In the genomic region with DNA sequence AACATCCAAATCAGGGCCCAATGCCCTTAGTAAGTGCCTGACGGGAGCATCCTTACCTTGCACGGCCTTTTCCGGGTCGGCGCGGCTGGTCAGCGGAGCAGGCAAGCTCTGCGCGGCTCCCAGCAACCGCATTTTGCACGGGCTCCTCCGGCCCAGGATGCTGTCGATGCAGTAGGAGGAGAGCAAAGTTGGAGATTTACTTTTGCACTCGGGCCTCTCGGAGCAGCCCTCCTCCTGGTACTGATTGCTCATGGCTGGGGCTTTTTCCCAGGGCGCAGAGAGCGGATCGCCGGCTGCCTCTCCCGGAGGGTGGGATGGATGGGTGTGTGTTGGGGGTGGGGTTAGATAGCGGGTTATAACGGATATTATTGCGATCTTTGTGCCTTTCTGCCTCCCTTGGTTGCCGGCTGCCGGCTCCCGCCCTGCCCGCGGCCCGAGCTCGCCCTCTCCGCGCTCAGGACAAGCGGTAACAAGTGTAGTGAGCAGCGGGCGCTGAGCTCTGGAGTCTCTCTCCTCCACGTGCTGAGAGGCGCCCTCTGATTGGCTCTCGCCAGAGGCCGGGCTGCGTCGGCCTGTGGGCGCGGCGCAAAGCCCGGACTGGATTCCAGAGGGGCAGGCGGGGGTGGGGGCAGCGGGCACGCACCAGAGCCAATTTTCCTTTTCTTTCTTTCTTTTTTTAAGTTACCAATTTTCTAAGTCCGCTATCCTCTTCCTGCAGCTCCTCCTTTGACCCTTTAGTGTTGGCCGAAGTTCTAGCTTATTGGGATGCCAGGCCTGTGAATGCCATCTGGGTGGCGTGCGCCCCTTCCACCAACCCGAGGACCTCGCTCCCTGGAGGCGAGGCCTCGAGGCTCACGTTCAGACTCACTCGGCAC, we compare ENCODE assay signal across 8 cellular contexts. TPM values are rescaled to one million over a fixed set of nuclear protein-coding genes. Genes with fewer than 3 reads are reported as not detected.
DNase-seq lines count a peak whose midpoint lies in the region; ATAC-seq and TF ChIP-seq lines count a peak whose summit lies in the region.

A gene (minus strand): TSS at position 480 of the 875 bp plus-strand sequence. CDS start 228 bp downstream, at position 252.

- peaks cover 44% of the 10 kb centered on the region for H3K4me1 ChIP-seq in HAP-1

- no peaks in the 10 kb centered on the region for H3K9me3 ChIP-seq in HAP-1

- H3K4me3 Mint-ChIP-seq in WTC11 = peak within 1 kb of the TSS; percentile 76

- no peaks in the 10 kb centered on the region for H3K36me3 ChIP-seq in HAP-1 (replicated peaks)

- H3K9me3 Mint-ChIP-seq in WTC11 = no peaks in the 10 kb centered on the region

- in situ Hi-C loops in HAP-1 (cut with MboI; ENCODE audit: low sequenced_read_pairs) = no loop called here

- no peak within 1 kb of the TSS for H3K27ac Mint-ChIP-seq in WTC11

- CTCF ChIA-PET in WTC11 (lab: Charles Lee) = no interaction called here

- peak; percentile 70 for ATAC-seq in HG02798 (IDR thresholded peaks at IDR 0.05; ENCODE audit: poor library complexity, unreplicated experiment)
- ATAC-seq in WTC11 = peak; percentile 66

- H3K27me3 ChIP-seq in HAP-1 (ENCODE audit: low read depth) = peaks cover 10% of the 10 kb centered on the region

- no peak within 1 kb of the TSS for H3K4me3 ChIP-seq in HAP-1

- peaks cover 95% of the 10 kb centered on the region for H3K27me3 Mint-ChIP-seq in WTC11 (ENCODE audit: low read depth)

- peaks cover 45% of the 10 kb centered on the region for H3K4me1 Mint-ChIP-seq in WTC11

- DNase-seq in ELF-1 (ENCODE audit: low read depth, low spot score) (peak; percentile 90), WTC11 (ENCODE audit: low spot score) (peak; percentile 78), germinal center (ENCODE audit: low spot score) (peak; percentile 87), posterior vena cava (ENCODE audit: low spot score) (peak; percentile 83), activated gamma-delta T cell treated with Interleukin-2 at 50 U/mL for 16 hours (no peak), amniotic stem cell (lab: John Stamatoyannopoulos, UW) (no peak), HAP-1 (ENCODE audit: low spot score in 2 of 2) (no peak)

- POLR2A ChIA-PET in WTC11 (lab: Charles Lee) = interaction anchor here (1.0 to 1.4 kb wide), 2 partner anchors 9 to 14 kb away, joined by 4 read pairs; no protein-coding TSS in a partner anchor

- no peaks in the 10 kb centered on the region for H3K36me3 Mint-ChIP-seq in WTC11

- intact Hi-C loops in posterior vena cava (cut with DNase I) = no loop called here

- TF ChIP-seq CTCF in WTC11 (IDR thresholded peaks at IDR 0.05) = no peak

TF ChIP-seq in WTC11, 78 proteins besides CTCF, POLR2A, EP300 and RAD21 (continues in another document):
- TF ChIP-seq FOXK1 (CRISPR knock-in tag; IDR thresholded peaks at IDR 0.05) (peak; percentile 33; the same call in 1 of the 2 replicates), NFYB (CRISPR knock-in tag; conservative IDR thresholded peaks at IDR 0.05; ENCODE audit: low read depth) (peak; percentile 36; the same call in 1 of the 2 replicates), GABPB1 (CRISPR knock-in tag; IDR thresholded peaks at IDR 0.05) (0 out of 2 replicates have a peak, but pooled peaks have one; percentile 20), ZNF219 (CRISPR knock-in tag; IDR thresholded peaks at IDR 0.05; ENCODE audit: borderline replicate concordance) (no peak)
- TF ChIP-seq, protein P1, sequence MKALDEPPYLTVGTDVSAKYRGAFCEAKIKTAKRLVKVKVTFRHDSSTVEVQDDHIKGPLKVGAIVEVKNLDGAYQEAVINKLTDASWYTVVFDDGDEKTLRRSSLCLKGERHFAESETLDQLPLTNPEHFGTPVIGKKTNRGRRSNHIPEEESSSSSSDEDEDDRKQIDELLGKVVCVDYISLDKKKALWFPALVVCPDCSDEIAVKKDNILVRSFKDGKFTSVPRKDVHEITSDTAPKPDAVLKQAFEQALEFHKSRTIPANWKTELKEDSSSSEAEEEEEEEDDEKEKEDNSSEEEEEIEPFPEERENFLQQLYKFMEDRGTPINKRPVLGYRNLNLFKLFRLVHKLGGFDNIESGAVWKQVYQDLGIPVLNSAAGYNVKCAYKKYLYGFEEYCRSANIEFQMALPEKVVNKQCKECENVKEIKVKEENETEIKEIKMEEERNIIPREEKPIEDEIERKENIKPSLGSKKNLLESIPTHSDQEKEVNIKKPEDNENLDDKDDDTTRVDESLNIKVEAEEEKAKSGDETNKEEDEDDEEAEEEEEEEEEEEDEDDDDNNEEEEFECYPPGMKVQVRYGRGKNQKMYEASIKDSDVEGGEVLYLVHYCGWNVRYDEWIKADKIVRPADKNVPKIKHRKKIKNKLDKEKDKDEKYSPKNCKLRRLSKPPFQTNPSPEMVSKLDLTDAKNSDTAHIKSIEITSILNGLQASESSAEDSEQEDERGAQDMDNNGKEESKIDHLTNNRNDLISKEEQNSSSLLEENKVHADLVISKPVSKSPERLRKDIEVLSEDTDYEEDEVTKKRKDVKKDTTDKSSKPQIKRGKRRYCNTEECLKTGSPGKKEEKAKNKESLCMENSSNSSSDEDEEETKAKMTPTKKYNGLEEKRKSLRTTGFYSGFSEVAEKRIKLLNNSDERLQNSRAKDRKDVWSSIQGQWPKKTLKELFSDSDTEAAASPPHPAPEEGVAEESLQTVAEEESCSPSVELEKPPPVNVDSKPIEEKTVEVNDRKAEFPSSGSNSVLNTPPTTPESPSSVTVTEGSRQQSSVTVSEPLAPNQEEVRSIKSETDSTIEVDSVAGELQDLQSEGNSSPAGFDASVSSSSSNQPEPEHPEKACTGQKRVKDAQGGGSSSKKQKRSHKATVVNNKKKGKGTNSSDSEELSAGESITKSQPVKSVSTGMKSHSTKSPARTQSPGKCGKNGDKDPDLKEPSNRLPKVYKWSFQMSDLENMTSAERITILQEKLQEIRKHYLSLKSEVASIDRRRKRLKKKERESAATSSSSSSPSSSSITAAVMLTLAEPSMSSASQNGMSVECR (CRISPR knock-in tag; IDR thresholded peaks at IDR 0.05; ENCODE audit: borderline replicate concordance) = no peak; the same call in 1 of the 2 replicates
- TF ChIP-seq, protein P2, sequence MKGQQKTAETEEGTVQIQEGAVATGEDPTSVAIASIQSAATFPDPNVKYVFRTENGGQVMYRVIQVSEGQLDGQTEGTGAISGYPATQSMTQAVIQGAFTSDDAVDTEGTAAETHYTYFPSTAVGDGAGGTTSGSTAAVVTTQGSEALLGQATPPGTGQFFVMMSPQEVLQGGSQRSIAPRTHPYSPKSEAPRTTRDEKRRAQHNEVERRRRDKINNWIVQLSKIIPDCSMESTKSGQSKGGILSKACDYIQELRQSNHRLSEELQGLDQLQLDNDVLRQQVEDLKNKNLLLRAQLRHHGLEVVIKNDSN (CRISPR knock-in tag; IDR thresholded peaks at IDR 0.05) = peak; percentile 74
- TF ChIP-seq, protein P3, sequence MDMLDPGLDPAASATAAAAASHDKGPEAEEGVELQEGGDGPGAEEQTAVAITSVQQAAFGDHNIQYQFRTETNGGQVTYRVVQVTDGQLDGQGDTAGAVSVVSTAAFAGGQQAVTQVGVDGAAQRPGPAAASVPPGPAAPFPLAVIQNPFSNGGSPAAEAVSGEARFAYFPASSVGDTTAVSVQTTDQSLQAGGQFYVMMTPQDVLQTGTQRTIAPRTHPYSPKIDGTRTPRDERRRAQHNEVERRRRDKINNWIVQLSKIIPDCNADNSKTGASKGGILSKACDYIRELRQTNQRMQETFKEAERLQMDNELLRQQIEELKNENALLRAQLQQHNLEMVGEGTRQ (CRISPR knock-in tag; IDR thresholded peaks at IDR 0.05) = peak; percentile 77
- TF ChIP-seq, protein P4, sequence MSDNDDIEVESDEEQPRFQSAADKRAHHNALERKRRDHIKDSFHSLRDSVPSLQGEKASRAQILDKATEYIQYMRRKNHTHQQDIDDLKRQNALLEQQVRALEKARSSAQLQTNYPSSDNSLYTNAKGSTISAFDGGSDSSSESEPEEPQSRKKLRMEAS (CRISPR knock-in tag; IDR thresholded peaks at IDR 0.05) = peak; percentile 22; the same call in 1 of the 2 replicates
- TF ChIP-seq, protein P5, sequence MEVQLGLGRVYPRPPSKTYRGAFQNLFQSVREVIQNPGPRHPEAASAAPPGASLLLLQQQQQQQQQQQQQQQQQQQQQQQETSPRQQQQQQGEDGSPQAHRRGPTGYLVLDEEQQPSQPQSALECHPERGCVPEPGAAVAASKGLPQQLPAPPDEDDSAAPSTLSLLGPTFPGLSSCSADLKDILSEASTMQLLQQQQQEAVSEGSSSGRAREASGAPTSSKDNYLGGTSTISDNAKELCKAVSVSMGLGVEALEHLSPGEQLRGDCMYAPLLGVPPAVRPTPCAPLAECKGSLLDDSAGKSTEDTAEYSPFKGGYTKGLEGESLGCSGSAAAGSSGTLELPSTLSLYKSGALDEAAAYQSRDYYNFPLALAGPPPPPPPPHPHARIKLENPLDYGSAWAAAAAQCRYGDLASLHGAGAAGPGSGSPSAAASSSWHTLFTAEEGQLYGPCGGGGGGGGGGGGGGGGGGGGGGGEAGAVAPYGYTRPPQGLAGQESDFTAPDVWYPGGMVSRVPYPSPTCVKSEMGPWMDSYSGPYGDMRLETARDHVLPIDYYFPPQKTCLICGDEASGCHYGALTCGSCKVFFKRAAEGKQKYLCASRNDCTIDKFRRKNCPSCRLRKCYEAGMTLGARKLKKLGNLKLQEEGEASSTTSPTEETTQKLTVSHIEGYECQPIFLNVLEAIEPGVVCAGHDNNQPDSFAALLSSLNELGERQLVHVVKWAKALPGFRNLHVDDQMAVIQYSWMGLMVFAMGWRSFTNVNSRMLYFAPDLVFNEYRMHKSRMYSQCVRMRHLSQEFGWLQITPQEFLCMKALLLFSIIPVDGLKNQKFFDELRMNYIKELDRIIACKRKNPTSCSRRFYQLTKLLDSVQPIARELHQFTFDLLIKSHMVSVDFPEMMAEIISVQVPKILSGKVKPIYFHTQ (CRISPR knock-in tag; IDR thresholded peaks at IDR 0.05) = no peak
- TF ChIP-seq, protein P6, sequence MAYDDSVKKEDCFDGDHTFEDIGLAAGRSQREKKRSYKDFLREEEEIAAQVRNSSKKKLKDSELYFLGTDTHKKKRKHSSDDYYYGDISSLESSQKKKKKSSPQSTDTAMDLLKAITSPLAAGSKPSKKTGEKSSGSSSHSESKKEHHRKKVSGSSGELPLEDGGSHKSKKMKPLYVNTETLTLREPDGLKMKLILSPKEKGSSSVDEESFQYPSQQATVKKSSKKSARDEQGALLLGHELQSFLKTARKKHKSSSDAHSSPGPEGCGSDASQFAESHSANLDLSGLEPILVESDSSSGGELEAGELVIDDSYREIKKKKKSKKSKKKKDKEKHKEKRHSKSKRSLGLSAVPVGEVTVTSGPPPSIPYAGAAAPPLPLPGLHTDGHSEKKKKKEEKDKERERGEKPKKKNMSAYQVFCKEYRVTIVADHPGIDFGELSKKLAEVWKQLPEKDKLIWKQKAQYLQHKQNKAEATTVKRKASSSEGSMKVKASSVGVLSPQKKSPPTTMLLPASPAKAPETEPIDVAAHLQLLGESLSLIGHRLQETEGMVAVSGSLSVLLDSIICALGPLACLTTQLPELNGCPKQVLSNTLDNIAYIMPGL (CRISPR knock-in tag; IDR thresholded peaks at IDR 0.05) = no peak

RNA-seq across cellular contexts. Expression of the gene that starts here (rescaled TPM):
- total RNA-seq in WTC11 (2021) = 0.07 TPM in 1 of 3 replicates, not detected in the others
- total RNA-seq in posterior vena cava = not detected

Comparison
In these comparisons a context has a peak if more than half of its experiments do, and no peak if none do; other contexts are left out.
1. Peak in DNase-seq and ATAC-seq in WTC11; RNA of the gene not detected or under 1 TPM.
2. Peak in DNase-seq in posterior vena cava; RNA of the gene not detected or under 1 TPM.
3. DNase-seq: peak in ELF-1 (single experiment) and germinal center (single experiment); none in activated gamma-delta T cell treated with Interleukin-2 at 50 U/mL for 16 hours (single experiment), amniotic stem cell (single experiment) and HAP-1 (0 of 2).